Comparison of ENCODE assay signal across 1 cellular context in genomic region chr13:48451196-48451595, GRCh38. TPM values are rescaled to one million over a fixed set of nuclear protein-coding genes. Genes with fewer than 3 reads are reported as not detected.
"Had no signal": no experiment of that assay in that cellular context is flagged by ENCODE, and none has a peak within 500 bp of the region (broad histone marks: within the 10 kb centered on the region; RNA-seq: fewer than 3 reads in every experiment).

No MANE protein-coding gene starts in this region.

RNA-seq across cellular contexts. Expression of gene LPAR6, which starts 38.3 kb away (rescaled TPM):
- polyA plus RNA-seq: neural cell had no signal
